In genomic region chrX:111447298-111447697, GRCh38 we compare ENCODE assay signal across 9 cellular contexts. TPM values are rescaled to one million over a fixed set of nuclear protein-coding genes. Genes with fewer than 3 reads are reported as not detected.
A peak's percentile ranks its signal among the peaks of the same experiment; 100 is the strongest.
DNase-seq lines count a peak whose midpoint lies in the region; ATAC-seq, FAIRE-seq and TF ChIP-seq lines count a peak whose summit lies in the region.
"Had no signal": no experiment of that assay in that cellular context is flagged by ENCODE, and none has a peak within 500 bp of the region (broad histone marks: within the 10 kb centered on the region; RNA-seq: fewer than 3 reads in every experiment).

No MANE protein-coding gene starts in this region.

- in situ Hi-C loops in gastrocnemius medialis (cut with MboI; ENCODE audit: low sequenced_read_pairs in 4 of 4) = no loop called here

- no peak for TF ChIP-seq POLR2A in breast epithelium (IDR thresholded peaks at IDR 0.05)
- TF ChIP-seq POLR2A in gastrocnemius medialis (IDR thresholded peaks at IDR 0.05) = no peak

- no peaks in the 10 kb centered on the region for H3K9me3 ChIP-seq in breast epithelium
- no peaks in the 10 kb centered on the region for H3K9me3 ChIP-seq in small intestine (ENCODE audit: control insufficient read depth, low read depth)
- H3K9me3 ChIP-seq in gastrocnemius medialis = no peaks in the 10 kb centered on the region

- DNase-seq in MCF 10A (ENCODE audit: unreplicated experiment) (peak; percentile 39), breast epithelium (ENCODE audit: low spot score in 2 of 2) (no peak), NCI-H2227 treated with DMSO at 0.1 percent for 48 hours (lab: John Stamatoyannopoulos, UW) (peak; percentile 69), small intestine (peak; percentile 4), gastrocnemius medialis (no peak), NCI-H2196 (lab: John Stamatoyannopoulos, UW; ENCODE audit: unreplicated experiment) (no peak)

- no peak for FAIRE-seq in small intestine (lab: Jason Lieb, UNC)

- no TSS peak for BruUV-seq in MCF 10A (replicated peaks; lab: Mats Ljungman, UMichigan)

- H3K4me1 ChIP-seq in breast epithelium (no peaks in the 10 kb centered on the region), small intestine (ENCODE audit: control insufficient read depth in 2 of 2, insufficient read depth in 1 of 2, low read depth in 1 of 2, low read length in 1 of 2) (no peaks in the 10 kb centered on the region), gastrocnemius medialis (no peaks in the 10 kb centered on the region)

- peaks cover 73% of the 10 kb centered on the region for H3K27me3 Mint-ChIP-seq in MCF 10A (ENCODE audit: insufficient read depth, unreplicated experiment)
- no peaks in the 10 kb centered on the region for H3K27me3 Mint-ChIP-seq in brain

- no peaks in the 10 kb centered on the region for H3K36me3 ChIP-seq in breast epithelium
- H3K36me3 ChIP-seq in small intestine (ENCODE audit: control insufficient read depth in 2 of 2, insufficient read depth in 2 of 2, low read length in 2 of 2) = no peaks in the 10 kb centered on the region
- no peaks in the 10 kb centered on the region for H3K36me3 ChIP-seq in gastrocnemius medialis

- 17 to 30% (median 23%) methylated on average over 3 of the region's 3 CpGs for WGBS in small intestine, 3 donors

- POLR2A ChIA-PET in MCF 10A (lab: Yijun Ruan, JAX) = interaction anchor here (0.6 to 0.8 kb wide), 2 partner anchors 502 to 1178 kb away, joined by 3 to 4 read pairs; no protein-coding TSS in a partner anchor

- peaks cover 0 to 53% of the 10 kb centered on the region in 2 donors for H3K27me3 ChIP-seq in breast epithelium
- H3K27me3 ChIP-seq in small intestine (ENCODE audit: control insufficient read depth in 2 of 2, insufficient read depth in 2 of 2, low read length in 2 of 2) = no peaks in the 10 kb centered on the region
- no peaks in the 10 kb centered on the region for H3K27me3 ChIP-seq in gastrocnemius medialis

- no peak overlapping the region for H3K27ac Mint-ChIP-seq in MCF 10A (ENCODE audit: low read depth, unreplicated experiment)
- peak overlapping the region in 1 of 5 experiments; percentile 70 for H3K27ac Mint-ChIP-seq in brain

- ATAC-seq in HG02973 (IDR thresholded peaks at IDR 0.05; ENCODE audit: unreplicated experiment) (peak; percentile 87), gastrocnemius medialis (no peak)
- ATAC-seq: naive thymus-derived CD4-positive, alpha-beta T cell had no signal

- intact Hi-C loops in MCF 10A (cut with micrococcal nuclease) (loop anchor here (5.0 kb wide), 2 partner anchors 175 to 455 kb away; partner anchors contain the start of gene CAPN6), breast epithelium (cut with DNase I; ENCODE audit: low total_unique reads) (no loop called here), gastrocnemius medialis (cut with DNase I; ENCODE audit: low total_unique reads) (no loop called here)

- H3K4me3 ChIP-seq in breast epithelium = no peak overlapping the region
- no peak overlapping the region for H3K4me3 ChIP-seq in small intestine (ENCODE audit: low read depth in 1 of 2, low read length in 2 of 2)
- H3K4me3 ChIP-seq in gastrocnemius medialis = no peak overlapping the region

- TF ChIP-seq CTCF in MCF 10A (IDR thresholded peaks at IDR 0.05; ENCODE audit: unreplicated experiment) (no peak), breast epithelium (IDR thresholded peaks at IDR 0.05) (no peak), brain (conservative IDR thresholded peaks at IDR 0.05) (peak; percentile 60 to 67), gastrocnemius medialis (IDR thresholded peaks at IDR 0.05 in 4 of 5, conservative IDR thresholded peaks at IDR 0.05 in 1 of 5) (peak in 1 of 5 experiments; percentile 15)

- no peak overlapping the region for H3K27ac ChIP-seq in breast epithelium
- no peak overlapping the region for H3K27ac ChIP-seq in small intestine (ENCODE audit: low read depth in 1 of 2, low read length in 1 of 2)
- no peak overlapping the region for H3K27ac ChIP-seq in gastrocnemius medialis

- H3K36me3 Mint-ChIP-seq in MCF 10A (ENCODE audit: insufficient read depth, unreplicated experiment) (no peaks in the 10 kb centered on the region), brain (no peaks in the 10 kb centered on the region)
- H3K36me3 Mint-ChIP-seq: naive thymus-derived CD4-positive, alpha-beta T cell had no signal

- CTCF ChIA-PET in MCF 10A (lab: Yijun Ruan, JAX) = interaction anchor here (0.9 to 1.5 kb wide), 2 partner anchors 15 to 278 kb away, joined by 3 to 6 read pairs; no protein-coding TSS in a partner anchor

- H3K4me1 Mint-ChIP-seq in MCF 10A (ENCODE audit: insufficient read depth, unreplicated experiment) (no peaks in the 10 kb centered on the region), brain (peaks cover 30% of the 10 kb centered on the region)

- no peak overlapping the region for H3K4me3 Mint-ChIP-seq in MCF 10A (ENCODE audit: unreplicated experiment)
- no peak overlapping the region for H3K4me3 Mint-ChIP-seq in brain
- H3K4me3 Mint-ChIP-seq: naive thymus-derived CD4-positive, alpha-beta T cell had no signal

- H3K9me3 Mint-ChIP-seq in MCF 10A (ENCODE audit: unreplicated experiment) (no peaks in the 10 kb centered on the region), brain (no peaks in the 10 kb centered on the region)
- H3K9me3 Mint-ChIP-seq: naive thymus-derived CD4-positive, alpha-beta T cell had no signal

RNA-seq across cellular contexts. Expression of gene DCX, which starts 35.3 kb away (rescaled TPM):
- not detected in 2 replicates for total RNA-seq in MCF 10A (2022)
- under 1 TPM in 2 of 3 donors, not detected in 1; 0.33 to 0.44 TPM for total RNA-seq in breast epithelium
- polyA plus RNA-seq in brain (ENCODE audit: insufficient read depth, low read depth, low replicate concordance) = 19.2 TPM
- under 1 TPM in 2 of 3 donors, not detected in 1; 0.18 to 0.27 TPM for polyA plus RNA-seq in small intestine
- total RNA-seq in gastrocnemius medialis = not detected
- total RNA-seq: naive thymus-derived CD4-positive, alpha-beta T cell had no signal
- polyA plus RNA-seq: naive thymus-derived CD4-positive, alpha-beta T cell had no signal

Comparison
In these comparisons a context has a peak if more than half of its experiments do, and no peak if none do; other contexts are left out.
1. DNase-seq: peak in MCF 10A (single experiment), NCI-H2227 treated with DMSO at 0.1 percent for 48 hours (single experiment) and small intestine (single experiment); none in breast epithelium (0 of 2), gastrocnemius medialis (0 of 2) and NCI-H2196 (single experiment).
2. CTCF ChIP-seq: peak in brain (2 of 2); none in MCF 10A (single experiment) and breast epithelium (0 of 3).